ENCODE assay signal across 1 cellular context in the genomic region with DNA sequence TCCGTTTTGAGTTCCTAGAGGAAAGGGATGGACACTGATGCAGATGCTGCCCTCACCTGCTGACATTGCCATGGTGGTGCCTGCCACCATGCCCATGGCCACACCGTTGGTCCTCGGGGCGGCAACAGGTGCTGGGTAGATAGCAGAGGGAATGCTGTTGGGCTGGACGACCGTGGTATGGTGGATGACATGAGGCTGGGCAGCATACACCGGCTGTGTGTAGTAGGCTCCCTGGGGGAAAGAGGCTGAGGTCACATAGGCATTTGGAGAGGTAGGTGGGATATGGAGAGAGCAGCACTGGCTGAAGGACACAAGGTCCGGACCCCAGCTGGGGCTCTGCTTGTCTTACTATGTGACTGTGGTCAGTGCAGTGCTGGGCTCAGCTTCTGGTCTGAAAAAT.
TF ChIP-seq lines count a peak whose summit lies in the region.

No MANE protein-coding gene starts in this region.

TF ChIP-seq in SK-N-SH, 30 proteins besides CTCF, POLR2A, EP300 and RAD21:
- TF ChIP-seq FOXJ3 (CRISPR knock-in tag; IDR thresholded peaks at IDR 0.05) (no peak), TEAD4 (IDR thresholded peaks at IDR 0.05; ENCODE audit: borderline replicate concordance, insufficient read depth) (no peak), FOSL2 (IDR thresholded peaks at IDR 0.05; ENCODE audit: borderline replicate concordance, low read depth) (no peak), TAF1 (IDR thresholded peaks at IDR 0.05; ENCODE audit: borderline replicate concordance, low read depth, low read length) (no peak), SIN3A (IDR thresholded peaks at IDR 0.05; ENCODE audit: borderline replicate concordance, low read depth, low read length) (no peak), JUND (IDR thresholded peaks at IDR 0.05) (no peak), TCF12 (IDR thresholded peaks at IDR 0.05) (no peak), NRF1 (IDR thresholded peaks at IDR 0.05; ENCODE audit: low read depth, low read length) (no peak)
- TF ChIP-seq, protein P1, sequence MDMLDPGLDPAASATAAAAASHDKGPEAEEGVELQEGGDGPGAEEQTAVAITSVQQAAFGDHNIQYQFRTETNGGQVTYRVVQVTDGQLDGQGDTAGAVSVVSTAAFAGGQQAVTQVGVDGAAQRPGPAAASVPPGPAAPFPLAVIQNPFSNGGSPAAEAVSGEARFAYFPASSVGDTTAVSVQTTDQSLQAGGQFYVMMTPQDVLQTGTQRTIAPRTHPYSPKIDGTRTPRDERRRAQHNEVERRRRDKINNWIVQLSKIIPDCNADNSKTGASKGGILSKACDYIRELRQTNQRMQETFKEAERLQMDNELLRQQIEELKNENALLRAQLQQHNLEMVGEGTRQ (IDR thresholded peaks at IDR 0.05; ENCODE audit: borderline replicate concordance, low read depth, low read length): no peak
- TF ChIP-seq, protein P2, sequence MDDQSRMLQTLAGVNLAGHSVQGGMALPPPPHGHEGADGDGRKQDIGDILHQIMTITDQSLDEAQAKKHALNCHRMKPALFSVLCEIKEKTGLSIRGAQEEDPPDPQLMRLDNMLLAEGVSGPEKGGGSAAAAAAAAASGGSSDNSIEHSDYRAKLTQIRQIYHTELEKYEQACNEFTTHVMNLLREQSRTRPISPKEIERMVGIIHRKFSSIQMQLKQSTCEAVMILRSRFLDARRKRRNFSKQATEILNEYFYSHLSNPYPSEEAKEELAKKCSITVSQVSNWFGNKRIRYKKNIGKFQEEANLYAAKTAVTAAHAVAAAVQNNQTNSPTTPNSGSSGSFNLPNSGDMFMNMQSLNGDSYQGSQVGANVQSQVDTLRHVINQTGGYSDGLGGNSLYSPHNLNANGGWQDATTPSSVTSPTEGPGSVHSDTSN (IDR thresholded peaks at IDR 0.05): no peak
- TF ChIP-seq, protein P3, sequence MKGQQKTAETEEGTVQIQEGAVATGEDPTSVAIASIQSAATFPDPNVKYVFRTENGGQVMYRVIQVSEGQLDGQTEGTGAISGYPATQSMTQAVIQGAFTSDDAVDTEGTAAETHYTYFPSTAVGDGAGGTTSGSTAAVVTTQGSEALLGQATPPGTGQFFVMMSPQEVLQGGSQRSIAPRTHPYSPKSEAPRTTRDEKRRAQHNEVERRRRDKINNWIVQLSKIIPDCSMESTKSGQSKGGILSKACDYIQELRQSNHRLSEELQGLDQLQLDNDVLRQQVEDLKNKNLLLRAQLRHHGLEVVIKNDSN (IDR thresholded peaks at IDR 0.05; ENCODE audit: borderline replicate concordance, low read depth): no peak
